ENCODE assay signal across 18 cellular contexts in the genomic region with DNA sequence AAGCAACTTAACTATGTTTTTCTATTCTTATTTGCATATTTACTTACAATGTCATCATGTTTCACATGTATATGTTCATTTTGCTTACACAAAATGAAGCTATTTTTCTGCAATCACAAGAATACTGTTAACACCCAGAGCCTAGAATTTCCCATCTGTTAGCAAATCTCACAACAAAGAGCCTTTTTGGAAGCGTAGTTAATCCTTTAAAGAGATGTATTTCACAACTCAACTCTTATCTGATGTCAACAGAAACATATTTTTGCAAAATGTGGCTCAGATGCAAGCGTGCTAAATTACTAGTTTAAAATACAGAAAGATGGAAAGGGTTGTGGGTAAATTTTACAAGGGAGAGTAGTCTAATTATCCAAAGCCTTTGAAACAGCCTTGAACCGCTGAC.
"Had no signal": no experiment of that assay in that cellular context is flagged by ENCODE, and none has a peak within 500 bp of the region (broad histone marks: within the 10 kb centered on the region; RNA-seq: fewer than 3 reads in every experiment).

No MANE protein-coding gene starts in this region.

- FAIRE-seq: small intestine had no signal

- H3K4me3 ChIP-seq: adrenal gland, esophagus muscularis mucosa, heart left ventricle, right atrium auricular region, tibial artery had no signal

- H3K27me3 ChIP-seq: adrenal gland, heart left ventricle, right atrium auricular region, tibial artery had no signal

- DNase-seq: activated CD4-positive, alpha-beta T cell treated with anti-CD3 and anti-CD28 coated beads, Interleukin-2, amount 50 U/mL, for 48 hours; activated effector memory CD4-positive, alpha-beta T cell treated with Interleukin-2 at 50 U/mL for 16 hours; activated naive CD4-positive, alpha-beta T cell treated with anti-CD3 and anti-CD28 coated beads, Interleukin-2, amount 50 U/mL, for 16 hours; activated T-cell treated with anti-CD3 and anti-CD28 coated beads, Interleukin-2, amount 50 U/mL, for 24 hours; adrenal gland; cortex of kidney; effector CD4-positive, alpha-beta T cell; foreskin fibroblast; heart left ventricle; islet precursor cell; small intestine; stimulated activated CD4-positive, alpha-beta T cell treated with anti-CD3 and anti-CD28 coated beads, Interleukin-4, amount 100 ng/mL, for 24 hours; stimulated activated naive CD4-positive, alpha-beta T cell; tibial artery; WERI-Rb-1 had no signal

- H3K4me1 ChIP-seq: adrenal gland, esophagus muscularis mucosa, heart left ventricle, right atrium auricular region, tibial artery had no signal

- H3K9me3 ChIP-seq: adrenal gland, esophagus muscularis mucosa, heart left ventricle, right atrium auricular region, tibial artery had no signal

- H3K27ac ChIP-seq: adrenal gland, esophagus muscularis mucosa, heart left ventricle, right atrium auricular region, tibial artery, WERI-Rb-1 had no signal

- ATAC-seq: heart left ventricle; natural killer cell treated with Interleukin-12 subunit alpha and Interleukin-12 subunit beta and Interleukin-15 and Interleukin-18, amount 100 ng/mL, for 72 hours had no signal

- H3K36me3 ChIP-seq: adrenal gland, esophagus muscularis mucosa, heart left ventricle, right atrium auricular region, tibial artery, WERI-Rb-1 had no signal
